In the genomic region with DNA sequence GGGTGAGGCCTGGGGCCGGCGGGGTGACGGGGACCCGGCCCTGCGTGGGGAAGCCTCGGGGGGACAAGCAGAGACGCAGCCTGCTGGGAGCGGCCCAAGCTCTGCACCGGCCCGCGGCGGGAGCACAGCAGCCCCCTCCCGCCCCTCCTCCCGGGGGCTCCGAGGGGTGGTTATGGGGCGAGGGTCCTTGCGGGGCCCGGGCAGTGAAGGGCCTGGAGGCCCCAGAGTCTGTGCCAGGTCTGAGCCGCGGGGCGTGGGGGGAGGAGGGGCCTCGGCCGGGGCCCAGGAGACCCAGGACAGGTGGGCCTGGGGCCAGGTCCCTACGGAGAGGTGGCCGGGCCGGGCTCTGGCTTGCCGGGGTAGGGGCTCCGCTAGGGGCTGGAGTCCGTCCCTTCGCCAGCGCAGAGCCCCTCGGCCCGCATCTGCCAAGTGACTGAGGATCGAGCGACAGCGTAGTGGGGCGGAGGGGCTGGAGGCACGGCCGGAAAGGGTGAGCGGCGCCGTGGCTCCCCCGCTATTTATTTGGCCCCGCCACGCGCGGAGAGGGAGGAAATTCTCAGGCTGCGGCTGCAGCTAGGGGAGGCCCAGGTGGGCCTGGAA, we compare ENCODE assay signal across 9 cellular contexts. TPM values are rescaled to one million over a fixed set of nuclear protein-coding genes. Genes with fewer than 3 reads are reported as not detected.
DNase-seq lines count a peak whose midpoint lies in the region; ATAC-seq, FAIRE-seq and TF ChIP-seq lines count a peak whose summit lies in the region.
"Had no signal": no experiment of that assay in that cellular context is flagged by ENCODE, and none has a peak within 500 bp of the region (broad histone marks: within the 10 kb centered on the region; RNA-seq: fewer than 3 reads in every experiment).

No MANE protein-coding gene starts in this region.

- no peak overlapping the region for H4K91ac ChIP-seq in H9 (ENCODE audit: insufficient read length, low read depth, low read length)

- no peak overlapping the region for H2AFZ ChIP-seq in H9 (ENCODE audit: low read length)

- H2BK20ac ChIP-seq in H9 (ENCODE audit: low read depth, low read length, poor library complexity, severe bottlenecking) = no peak overlapping the region

- no peak overlapping the region for H3K56ac ChIP-seq in H9 (ENCODE audit: insufficient read length, low read depth, low read length)

- H3K14ac ChIP-seq in H9 (ENCODE audit: insufficient read depth, low read length) = no peak overlapping the region

- H3K4me1 ChIP-seq in H9 (ENCODE audit: insufficient read depth, low read length) = no peaks in the 10 kb centered on the region; the same call in 1 of the 2 replicates
- peaks cover 0 to 2% of the 10 kb centered on the region in 2 donors for H3K4me1 ChIP-seq in small intestine (ENCODE audit: control insufficient read depth in 2 of 2, insufficient read depth in 1 of 2, low read depth in 1 of 2, low read length in 1 of 2)

- no peak overlapping the region for H3K9ac ChIP-seq in H9 (ENCODE audit: extremely low read depth, insufficient read length, low read length)

- no peak overlapping the region for H4K5ac ChIP-seq in H9 (ENCODE audit: insufficient read length, low read depth, low read length)

- POLR2A ChIA-PET in activated B cell treated with CpG ODN at 0.5 μM for 24 hours (lab: Charles Lee) = no interaction called here

- no peak overlapping the region for H3K18ac ChIP-seq in H9 (ENCODE audit: insufficient read length, low read depth, low read length)

- peaks cover 0 to 12% of the 10 kb centered on the region in 2 experiments; a peak in 2 of 5 replicates for H3K9me3 Mint-ChIP-seq in H9
- no peaks in the 10 kb centered on the region for H3K9me3 Mint-ChIP-seq in activated B cell treated with CpG ODN at 0.5 μM for 24 hours

- intact Hi-C loops in activated B cell treated with CpG ODN at 0.5 μM for 24 hours (cut with micrococcal nuclease) (no loop called here), left cardiac atrium (cut with DNase I) (loop anchor here in 1 of 2 donors (10.0 kb wide), 1 partner anchor 322 kb away; no protein-coding TSS in a partner anchor)

- H3K27ac Mint-ChIP-seq in H9 = no peak overlapping the region
- no peak overlapping the region for H3K27ac Mint-ChIP-seq in activated B cell treated with CpG ODN at 0.5 μM for 24 hours

- H3K27ac ChIP-seq in H9 (ENCODE audit: insufficient read length, low read depth, low read length) (no peak overlapping the region), small intestine (ENCODE audit: low read depth in 1 of 2, low read length in 1 of 2) (no peak overlapping the region)

- no peak overlapping the region for H3K4ac ChIP-seq in H9 (ENCODE audit: low read depth, low read length)

- no peaks in the 10 kb centered on the region for H3K79me1 ChIP-seq in H9 (ENCODE audit: insufficient read depth, low read depth, low read length, poor library complexity, severe bottlenecking)

- H3K27me3 Mint-ChIP-seq in H9 (ENCODE audit: low read depth) (peaks cover 64% of the 10 kb centered on the region), activated B cell treated with CpG ODN at 0.5 μM for 24 hours (peaks cover 4% of the 10 kb centered on the region)

- H2BK15ac ChIP-seq in H9 (ENCODE audit: low read depth, low read length) = no peak overlapping the region

- no peaks in the 10 kb centered on the region for H3K79me2 ChIP-seq in H9 (ENCODE audit: insufficient read depth, low read length)

- H3K4me3 ChIP-seq in small intestine (ENCODE audit: low read depth in 1 of 2, low read length in 2 of 2) = peak overlapping the region; percentile 31 to 43

- H2AK5ac ChIP-seq in H9 (ENCODE audit: insufficient read length, low read length) = no peak overlapping the region

- H3K36me3 Mint-ChIP-seq in H9 (ENCODE audit: insufficient read depth in 1 of 3, low read depth in 3 of 3) (no peaks in the 10 kb centered on the region), activated B cell treated with CpG ODN at 0.5 μM for 24 hours (ENCODE audit: low read depth) (no peaks in the 10 kb centered on the region)

- no peak overlapping the region for H4K8ac ChIP-seq in H9 (replicated peaks; ENCODE audit: insufficient read length, low read depth, low read length)

- DNase-seq in H9 = no peak
- DNase-seq in activated B cell treated with CpG ODN at 0.5 μM for 24 hours = no peak
- DNase-seq in left cardiac atrium = no peak
- DNase-seq in small intestine = no peak
- no peak for DNase-seq in stimulated activated CD8-positive, alpha-beta memory T cell treated with anti-CD3 and anti-CD28 coated beads, Interleukin-4, amount 100 ng/mL, for 48 hours
- DNase-seq in Ammon's horn (ENCODE audit: low spot score) = no peak
- DNase-seq in COLO829 (ENCODE audit: low spot score) = no peak
- DNase-seq: activated gamma-delta T cell had no signal

- no peak overlapping the region for H2BK5ac ChIP-seq in H9 (ENCODE audit: insufficient read length, low read length)

- TF ChIP-seq CTCF in H9 (conservative IDR thresholded peaks at IDR 0.05) = no peak
- no peak for TF ChIP-seq CTCF in activated B cell treated with CpG ODN at 0.5 μM for 24 hours (IDR thresholded peaks at IDR 0.05)

- no peak for ATAC-seq in activated B cell treated with CpG ODN at 0.5 μM for 24 hours (ENCODE audit: low read depth)
- peak; percentile 5 to 8 for ATAC-seq in left cardiac atrium
- no peak for ATAC-seq in GM18870 (IDR thresholded peaks at IDR 0.05; ENCODE audit: unreplicated experiment)

- no peak overlapping the region for H3T11ph ChIP-seq in H9 (ENCODE audit: low read length)

- FAIRE-seq in small intestine (lab: Jason Lieb, UNC) = no peak

- no peak overlapping the region for H2BK120ac ChIP-seq in H9 (ENCODE audit: low read depth, low read length, poor library complexity, severe bottlenecking)

- no peaks in the 10 kb centered on the region for H3K4me1 Mint-ChIP-seq in H9
- peaks cover 33% of the 10 kb centered on the region for H3K4me1 Mint-ChIP-seq in activated B cell treated with CpG ODN at 0.5 μM for 24 hours

- peaks cover 7% of the 10 kb centered on the region for H3K23me2 ChIP-seq in H9 (ENCODE audit: insufficient read length, low read depth, low read length, poor library complexity, severe bottlenecking)

- H3K9me3 ChIP-seq in H9 (ENCODE audit: control insufficient read depth, low read depth, low read length) (no peaks in the 10 kb centered on the region), small intestine (ENCODE audit: control insufficient read depth, low read depth) (no peaks in the 10 kb centered on the region)

- no CpG with 5 or more reads among the region's 48 CpGs for WGBS in H9 (ENCODE audit: extremely low coverage, insufficient read length, low lambda C conversion rate)
- 2% methylated on average over 31 to 48 of the region's 48 CpGs for WGBS in small intestine, 3 donors

- H3K4me3 Mint-ChIP-seq in H9 (0 out of 5 replicates have a peak overlapping the region, but pooled peaks have one; percentile 5 to 62), activated B cell treated with CpG ODN at 0.5 μM for 24 hours (peak overlapping the region; percentile 68)

- no peak overlapping the region for H2BK12ac ChIP-seq in H9 (ENCODE audit: insufficient read length, low read depth, low read length)

- peak overlapping the region; percentile 21 for H3K4me2 ChIP-seq in H9 (ENCODE audit: insufficient read depth, insufficient read length, low read length)

- no peak overlapping the region for H3K23ac ChIP-seq in H9 (ENCODE audit: insufficient read length, low read depth, low read length)

- H3K27me3 ChIP-seq in H9 (ENCODE audit: insufficient read depth, low read length) (peaks cover 16% of the 10 kb centered on the region; the same call in 1 of the 2 replicates), small intestine (ENCODE audit: control insufficient read depth in 2 of 2, insufficient read depth in 2 of 2, low read length in 2 of 2) (peaks cover 2 to 7% of the 10 kb centered on the region in 2 donors)

- no peaks in the 10 kb centered on the region for H3K36me3 ChIP-seq in small intestine (ENCODE audit: control insufficient read depth in 2 of 2, insufficient read depth in 2 of 2, low read length in 2 of 2)

- CTCF ChIA-PET in activated B cell treated with CpG ODN at 0.5 μM for 24 hours (lab: Charles Lee) = no interaction called here

- no peaks in the 10 kb centered on the region for H4K20me1 ChIP-seq in H9 (ENCODE audit: control insufficient read depth, insufficient read depth, insufficient read length)

RNA-seq across cellular contexts. Expression of gene TMEM121, which starts 0.5 kb away (rescaled TPM):
- total RNA-seq in H9 (2021) (1.0 and 2.6 TPM in 2 replicates), activated B cell treated with CpG ODN at 0.5 μM for 24 hours (0.95 and 1.6 TPM in 2 replicates), left cardiac atrium (1 to 10 TPM; 2.2 to 2.7 TPM)
- polyA plus RNA-seq in small intestine = 1 to 10 TPM in 1 of 3 donors, not detected in 2; 2.0 TPM

RNA-seq across cellular contexts. Expression of gene TEDC1, which starts 35.8 kb away (rescaled TPM):
- total RNA-seq in H9 (2021) (26.2 TPM in 2 replicates), activated B cell treated with CpG ODN at 0.5 μM for 24 hours (16.7 and 18.1 TPM in 2 replicates), left cardiac atrium (1 to 10 TPM; 5.1 to 5.9 TPM)
- polyA plus RNA-seq in small intestine = 10 to 100 TPM; 23.8 to 28.0 (median 23.9) TPM

RNA-seq across cellular contexts. Expression of gene CRIP1, which starts 40.2 kb away (rescaled TPM):
- total RNA-seq in H9 (2021) (6.9 and 8.8 TPM in 2 replicates), activated B cell treated with CpG ODN at 0.5 μM for 24 hours (112 and 129 TPM in 2 replicates), left cardiac atrium (100 to 1,000 TPM; 137 to 192 TPM)
- polyA plus RNA-seq in small intestine = 1,000 to 10,000 TPM in 1 of 3 donors, 100 to 1,000 TPM in 2; 150 to 3,839 (median 623) TPM

RNA-seq across cellular contexts. Expression of gene CRIP2, which starts 52.3 kb away (rescaled TPM):
- total RNA-seq in H9 (2021) = 5.7 and 7.2 TPM in 2 replicates
- 2.9 and 3.0 TPM in 2 replicates for total RNA-seq in activated B cell treated with CpG ODN at 0.5 μM for 24 hours
- total RNA-seq in left cardiac atrium = 100 to 1,000 TPM; 783 to 843 TPM
- polyA plus RNA-seq in small intestine = 100 to 1,000 TPM in 1 of 3 donors, 10 to 100 TPM in 1, 1 to 10 TPM in 1; 8.9 to 137 (median 45.1) TPM

Comparison
In these comparisons a context has a peak if more than half of its experiments do, and no peak if none do; other contexts are left out.
1. ATAC-seq: peak in left cardiac atrium (2 of 2); none in activated B cell treated with CpG ODN at 0.5 μM for 24 hours (single experiment) and GM18870 (single experiment).
2. RNA of gene CRIP1, which starts 40.2 kb away (total RNA-seq): 137 to 192 TPM in left cardiac atrium and 112 to 129 TPM in activated B cell treated with CpG ODN at 0.5 μM for 24 hours; 6.9 to 8.8 TPM in H9; every median in the first group is over 10 times any median in the second.